16 cellular contexts compared by ENCODE assay signal in the genomic region with DNA sequence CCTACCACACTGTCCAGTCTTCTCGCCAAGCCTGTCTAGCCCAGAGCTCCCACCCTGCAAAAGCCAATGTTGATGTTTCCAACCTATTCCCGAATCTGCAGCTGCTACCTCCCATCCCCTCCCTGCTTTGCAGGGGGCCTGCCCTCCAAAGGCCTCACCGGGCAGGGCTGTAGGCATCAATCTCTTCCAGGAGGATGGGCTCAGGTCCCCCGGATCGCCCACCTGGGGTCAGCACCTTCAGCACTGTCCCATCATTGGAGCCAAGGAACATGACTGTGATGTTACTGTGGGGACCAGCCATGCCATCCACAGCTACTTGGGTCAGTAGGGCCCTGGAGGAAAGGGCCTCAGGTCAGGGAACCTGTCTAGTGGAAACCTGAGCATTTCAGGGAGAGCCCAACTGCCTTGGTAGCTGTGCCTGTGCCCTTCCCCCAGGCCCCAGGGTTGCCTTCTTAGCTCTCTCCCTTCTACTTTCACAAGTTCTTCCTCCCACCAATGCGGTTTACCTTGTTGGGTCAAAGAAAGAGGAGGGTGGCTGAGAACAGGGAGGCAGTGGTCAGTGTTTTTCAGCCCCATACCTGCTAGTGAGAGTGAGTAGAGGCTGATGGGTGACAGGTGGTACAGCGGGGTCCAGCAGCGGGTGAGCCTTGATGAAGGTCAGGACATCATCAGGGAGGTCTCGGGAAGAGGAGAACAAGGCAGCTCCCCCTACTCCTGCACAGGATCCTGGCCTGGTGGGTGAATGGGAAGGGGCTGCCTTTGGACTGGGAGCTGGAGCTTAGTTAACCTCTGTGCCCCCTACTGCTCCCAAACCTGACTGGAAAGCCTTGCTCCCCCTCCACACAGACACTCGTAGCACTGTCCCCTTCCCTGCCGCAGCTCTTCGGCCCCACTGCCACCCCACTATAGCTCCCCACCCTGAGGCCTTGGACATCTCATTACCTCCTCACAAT. TPM values are rescaled to one million over a fixed set of nuclear protein-coding genes. Genes with fewer than 3 reads are reported as not detected.
DNase-seq lines count a peak whose midpoint lies in the region; ATAC-seq and TF ChIP-seq lines count a peak whose summit lies in the region.
"Had no signal": no experiment of that assay in that cellular context is flagged by ENCODE, and none has a peak within 500 bp of the region (broad histone marks: within the 10 kb centered on the region; RNA-seq: fewer than 3 reads in every experiment).

No MANE protein-coding gene starts in this region.

- H3K27me3 ChIP-seq in skeletal muscle tissue (ENCODE audit: control insufficient read depth in 3 of 3, insufficient read depth in 3 of 3, low read length in 3 of 3) = no peaks in the 10 kb centered on the region
- no peaks in the 10 kb centered on the region for H3K27me3 ChIP-seq in GM23248 (replicated peaks; ENCODE audit: insufficient read depth)
- peaks cover 14% of the 10 kb centered on the region; the same call in 1 of the 2 replicates for H3K27me3 ChIP-seq in PC-9 (ENCODE audit: insufficient read depth, low read depth)

- TF ChIP-seq CTCF in astrocyte of the cerebellum (IDR thresholded peaks at IDR 0.05; ENCODE audit: low read depth, low read length, missing control alignments) (peak; percentile 4), PC-9 (conservative IDR thresholded peaks at IDR 0.05) (no peak)

- no peaks in the 10 kb centered on the region for H3K9me2 ChIP-seq in GM23248 (ENCODE audit: insufficient read depth)
- no peaks in the 10 kb centered on the region for H3K9me2 ChIP-seq in PC-9 (ENCODE audit: insufficient read depth)

- 80% methylated on average over 12 of the region's 12 CpGs for WGBS in GM23248 (ENCODE audit: low coverage in 1 of 2, low lambda C conversion rate in 2 of 2, missing lambda C conversion rate in 2 of 2), 2 experiments

- no peaks in the 10 kb centered on the region for H4K20me1 ChIP-seq in GM23248 (ENCODE audit: insufficient read depth)
- no peaks in the 10 kb centered on the region for H4K20me1 ChIP-seq in PC-9 (ENCODE audit: insufficient read depth)

- no peak overlapping the region for H3K4me2 ChIP-seq in GM23248 (ENCODE audit: unreplicated experiment)
- no peak overlapping the region for H3K4me2 ChIP-seq in PC-9
- H3K4me2 ChIP-seq: hepatocyte had no signal

- no TSS peak for BruUV-seq in PC-9 (replicated peaks; lab: Mats Ljungman, UMichigan)

- H3K9ac ChIP-seq in skeletal muscle tissue (ENCODE audit: low read depth in 1 of 3, low read length in 3 of 3) (peak overlapping the region; percentile 14 to 62 (median 23)), GM23248 (no peak overlapping the region)

- no peak for ATAC-seq in activated CD4-positive, CD25-positive, alpha-beta regulatory T cell treated with anti-CD3 and anti-CD28 coated beads, Interleukin-2, amount 50 U/mL, for 24 hours

- peak; percentile 25 for DNase-seq in activated CD4-positive, CD25-positive, alpha-beta regulatory T cell treated with anti-CD3 and anti-CD28 coated beads, Interleukin-2, amount 50 U/mL, for 72 hours
- no peak for DNase-seq in astrocyte of the cerebellum (ENCODE audit: low read depth)
- no peak for DNase-seq in GM23248
- no peak for DNase-seq in PC-9
- DNase-seq: activated CD8-positive, alpha-beta memory T cell treated with anti-CD3 and anti-CD28 coated beads, Interleukin-2, amount 50 U/mL, for 4 hours; activated gamma-delta T cell; kidney glomerular epithelial cell; NCI-H146; NCI-H2227 treated with DMSO at 0.1 percent for 48 hours; SHP77 treated with DMSO at 0.1 percent for 48 hours had no signal

- POLR2A ChIA-PET in PC-9 (lab: Charles Lee; ENCODE audit: unreplicated experiment) = interaction anchor here (0.6 kb wide), 1 partner anchor 1327 kb away, joined by 3 read pairs; no protein-coding TSS in a partner anchor

- intact Hi-C loops in PC-9 (cut with micrococcal nuclease; ENCODE audit: unreplicated experiment) = no loop called here

- H3K4me1 ChIP-seq in skeletal muscle tissue (ENCODE audit: control insufficient read depth in 3 of 3, insufficient read depth in 3 of 3, low read length in 3 of 3) = peaks cover 36 to 65% (median 59%) of the 10 kb centered on the region in 3 donors
- no peaks in the 10 kb centered on the region for H3K4me1 ChIP-seq in GM23248 (ENCODE audit: insufficient read depth)
- no peaks in the 10 kb centered on the region for H3K4me1 ChIP-seq in PC-9 (replicated peaks; ENCODE audit: insufficient read depth)

- in situ Hi-C loops in astrocyte of the cerebellum (cut with HindIII; ENCODE audit: low sequenced_read_pairs) = no loop called here
- in situ Hi-C loops in GM23248 (cut with MboI) = no loop called here

- H3K4me3 ChIP-seq in astrocyte of the cerebellum (ENCODE audit: low read depth, low read length) = no peak overlapping the region
- no peak overlapping the region for H3K4me3 ChIP-seq in skeletal muscle tissue (ENCODE audit: low read length in 3 of 3)
- no peak overlapping the region for H3K4me3 ChIP-seq in GM23248
- no peak overlapping the region for H3K4me3 ChIP-seq in PC-9
- H3K4me3 ChIP-seq: hepatocyte had no signal

- no peaks in the 10 kb centered on the region for H3F3A ChIP-seq in GM23248 (ENCODE audit: insufficient read depth)
- no peaks in the 10 kb centered on the region for H3F3A ChIP-seq in PC-9 (ENCODE audit: insufficient read depth, low read depth)

- H3K36me3 ChIP-seq in skeletal muscle tissue (ENCODE audit: control insufficient read depth in 3 of 3, insufficient read depth in 3 of 3, low read length in 3 of 3) = peaks cover 70 to 78% (median 70%) of the 10 kb centered on the region in 3 donors
- H3K36me3 ChIP-seq in GM23248 (ENCODE audit: low read depth) = no peaks in the 10 kb centered on the region
- no peaks in the 10 kb centered on the region for H3K36me3 ChIP-seq in PC-9 (ENCODE audit: low read depth)

- CTCF ChIA-PET in PC-9 (lab: Charles Lee) = interaction anchor here (0.6 kb wide), 2 partner anchors 264 to 518 kb away, joined by 6 to 7 read pairs; no protein-coding TSS in a partner anchor

- no peaks in the 10 kb centered on the region for H3K9me3 ChIP-seq in skeletal muscle tissue (ENCODE audit: control insufficient read depth in 3 of 3, low read length in 3 of 3)
- H3K9me3 ChIP-seq in GM23248 (ENCODE audit: low read depth) = no peaks in the 10 kb centered on the region
- H3K9me3 ChIP-seq in PC-9 (ENCODE audit: insufficient read depth, low read depth) = no peaks in the 10 kb centered on the region

- H2AFZ ChIP-seq in GM23248 (no peak overlapping the region), PC-9 (no peak overlapping the region)
- H2AFZ ChIP-seq: hepatocyte had no signal

- H3K79me2 ChIP-seq in GM23248 (ENCODE audit: insufficient read depth) (no peaks in the 10 kb centered on the region), PC-9 (ENCODE audit: low read depth) (no peaks in the 10 kb centered on the region)
- H3K79me2 ChIP-seq: hepatocyte had no signal

- H3K27ac ChIP-seq in skeletal muscle tissue (ENCODE audit: low read depth, low read length) = peak overlapping the region; percentile 64
- no peak overlapping the region for H3K27ac ChIP-seq in GM23248
- H3K27ac ChIP-seq in PC-9 = no peak overlapping the region
- H3K27ac ChIP-seq: C4-2B, hepatocyte had no signal

RNA-seq across cellular contexts. Expression of a gene that starts 10.7 kb away (rescaled TPM):
- total RNA-seq in skeletal muscle tissue (15.7 TPM), PC-9 (2021) (5.6 and 6.1 TPM in 2 replicates)
- total RNA-seq in GM23248 (2014; rRNA removed; shearing (Covaris generic)) = 1.4 and 3.8 TPM in 2 replicates
- 0.58 and 1.1 TPM in 2 replicates for polyA plus RNA-seq in GM23248 (2016; fragmentation: Nextera tagmentation; extraction: Ambion mirVana)

RNA-seq across cellular contexts. Expression of a gene that starts 20.7 kb away (rescaled TPM):
- total RNA-seq in skeletal muscle tissue = 4.2 TPM
- not detected in 2 replicates for total RNA-seq in GM23248 (2014; rRNA removed; shearing (Covaris generic))
- not detected in 2 replicates for polyA plus RNA-seq in GM23248 (2016; fragmentation: Nextera tagmentation; extraction: Ambion mirVana)
- not detected in 2 replicates for total RNA-seq in PC-9 (2021)
- total RNA-seq: hepatocyte, mesothelial cell of epicardium, neural crest cell had no signal

RNA-seq across cellular contexts. Expression of a gene that starts 30.0 kb away (rescaled TPM):
- total RNA-seq in skeletal muscle tissue (9.9 TPM), PC-9 (2021) (7.6 and 12.8 TPM in 2 replicates)
- total RNA-seq in GM23248 (2014; rRNA removed; shearing (Covaris generic)) = 7.1 and 11.5 TPM in 2 replicates
- polyA plus RNA-seq in GM23248 (2016; fragmentation: Nextera tagmentation; extraction: Ambion mirVana) = 3.4 and 4.4 TPM in 2 replicates

RNA-seq across cellular contexts. Expression of a gene that starts 30.2 kb away (rescaled TPM):
- total RNA-seq in skeletal muscle tissue (24.5 TPM), PC-9 (2021) (42.5 and 47.7 TPM in 2 replicates)
- 27.7 and 35.2 TPM in 2 replicates for total RNA-seq in GM23248 (2014; rRNA removed; shearing (Covaris generic))
- polyA plus RNA-seq in GM23248 (2016; fragmentation: Nextera tagmentation; extraction: Ambion mirVana) = 73.3 and 77.4 TPM in 2 replicates

RNA-seq across cellular contexts. Expression of a gene that starts 40.1 kb away (rescaled TPM):
- total RNA-seq in skeletal muscle tissue = 50.6 TPM
- total RNA-seq in GM23248 (2014; rRNA removed; shearing (Covaris generic)) = not detected in 2 replicates
- 0.24 TPM in 1 of 2 replicates, not detected in the other for polyA plus RNA-seq in GM23248 (2016; fragmentation: Nextera tagmentation; extraction: Ambion mirVana)
- 1.2 TPM in 1 of 2 replicates, not detected in the other for total RNA-seq in PC-9 (2021)
- total RNA-seq: hepatocyte had no signal
